13 cellular contexts compared by ENCODE assay signal in the genomic region with DNA sequence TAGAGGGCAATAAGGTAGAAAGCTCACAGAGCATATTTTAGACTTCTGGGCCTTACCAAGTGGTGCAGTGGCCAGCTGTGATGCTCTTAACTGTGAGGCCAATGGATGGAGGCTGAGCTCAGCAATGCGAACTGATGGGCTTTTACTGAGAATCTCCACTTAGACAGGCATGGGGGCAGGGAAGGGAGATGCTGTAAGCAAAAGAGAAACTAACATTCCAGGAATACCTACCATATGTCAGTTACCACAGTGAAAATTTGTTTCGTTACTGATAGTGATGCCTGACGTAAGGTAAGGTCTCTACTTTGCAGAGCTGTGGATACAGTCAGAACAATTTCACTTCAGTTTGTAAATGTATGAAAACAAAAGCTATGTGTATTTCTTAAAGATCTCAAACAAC.
A peak's percentile ranks its signal among the peaks of the same experiment; 100 is the strongest.
DNase-seq lines count a peak whose midpoint lies in the region; ATAC-seq and TF ChIP-seq lines count a peak whose summit lies in the region.
"Had no signal": no experiment of that assay in that cellular context is flagged by ENCODE, and none has a peak within 500 bp of the region (broad histone marks: within the 10 kb centered on the region; RNA-seq: fewer than 3 reads in every experiment).

No MANE protein-coding gene starts in this region.

- no peaks in the 10 kb centered on the region for H3K36me3 Mint-ChIP-seq in effector memory CD8-positive, alpha-beta T cell (ENCODE audit: insufficient read depth)

- H3K27me3 ChIP-seq in H7 (ENCODE audit: control insufficient read depth, insufficient read depth, low read length), result no peaks in the 10 kb centered on the region
- H3K27me3 ChIP-seq: uterus had no signal

- DNase-seq in AG10803 (ENCODE audit: low read depth), result peak; percentile 38
- DNase-seq in H7, result peak; percentile 58
- DNase-seq in SK-MEL-5 (ENCODE audit: low read depth, low spot score), result peak; percentile 4
- DNase-seq in iPS DF 4.7 (ENCODE audit: extremely low read depth, low spot score), result peak; percentile 5
- DNase-seq in effector memory CD8-positive, alpha-beta T cell, result no peak
- DNase-seq: amniotic stem cell, H9, hippocampal formation, uterus had no signal

- no peak overlapping the region for H3K4me3 Mint-ChIP-seq in effector memory CD8-positive, alpha-beta T cell
- H3K4me3 Mint-ChIP-seq: H9 had no signal

- no peaks in the 10 kb centered on the region for H3K4me1 Mint-ChIP-seq in effector memory CD8-positive, alpha-beta T cell (ENCODE audit: low read depth in 2 of 2)

- no peak overlapping the region for H3K27ac Mint-ChIP-seq in effector memory CD8-positive, alpha-beta T cell
- H3K27ac Mint-ChIP-seq: H9 had no signal

- H3K9me3 Mint-ChIP-seq in effector memory CD8-positive, alpha-beta T cell, result peaks cover 0 to 1% of the 10 kb centered on the region in 2 donors
- H3K9me3 Mint-ChIP-seq: H9 had no signal

- in situ Hi-C loops in SK-MEL-5 (cut with HindIII; ENCODE audit: low pct_unique_long_range_greater_than_20kb, low sequenced_read_pairs), result no loop called here

- no peak for ATAC-seq in effector memory CD8-positive, alpha-beta T cell (replicated peaks)
- ATAC-seq in HG03439 (IDR thresholded peaks at IDR 0.05; ENCODE audit: unreplicated experiment), result no peak
- no peak for ATAC-seq in activated CD4-positive, CD25-positive, alpha-beta regulatory T cell treated with anti-CD3 and anti-CD28 coated beads, Interleukin-2, amount 50 U/mL, for 24 hours
- no peak for ATAC-seq in GM21737 (IDR thresholded peaks at IDR 0.05; ENCODE audit: unreplicated experiment)

- no peaks in the 10 kb centered on the region for H3K36me3 ChIP-seq in H7 (replicated peaks; ENCODE audit: control insufficient read depth, insufficient read depth, low read length)
- H3K36me3 ChIP-seq: uterus had no signal

- TF ChIP-seq CTCF in AG10803 (conservative IDR thresholded peaks at IDR 0.05; ENCODE audit: low read length), result no peak

- H3K27me3 Mint-ChIP-seq in effector memory CD8-positive, alpha-beta T cell, result no peaks in the 10 kb centered on the region

- no peak overlapping the region for H3K4me3 ChIP-seq in AG10803 (ENCODE audit: low read length)
- H3K4me3 ChIP-seq in H7 (ENCODE audit: insufficient read depth, low read depth, low read length), result no peak overlapping the region
- H3K4me3 ChIP-seq: smooth muscle cell, uterus had no signal

Comparison
In these comparisons a context has a peak if more than half of its experiments do, and no peak if none do; other contexts are left out.
1. DNase-seq: peak in AG10803 (single experiment), H7 (single experiment), SK-MEL-5 (single experiment) and iPS DF 4.7 (single experiment); none in effector memory CD8-positive, alpha-beta T cell (0 of 3).